ENCODE assay signal across 25 cellular contexts in the genomic region with DNA sequence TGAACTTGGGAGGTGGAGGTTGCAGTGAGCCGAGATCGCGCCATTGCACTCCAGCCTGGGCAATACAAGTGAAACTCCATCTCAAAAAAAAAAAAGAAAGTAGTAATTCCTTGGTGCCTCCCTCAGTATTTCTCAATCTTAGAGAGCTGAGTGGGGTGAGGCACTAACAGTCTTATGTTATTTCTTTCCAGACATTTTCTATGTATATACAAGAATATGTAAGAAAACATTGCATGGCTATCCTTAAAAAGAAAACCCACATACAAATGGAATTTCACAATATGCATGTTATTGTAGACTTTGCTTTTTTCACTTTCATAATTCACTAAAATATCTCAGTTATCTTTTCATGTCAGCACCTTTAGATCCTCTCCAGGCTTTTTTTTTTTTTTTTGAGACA.
"Had no signal": no experiment of that assay in that cellular context is flagged by ENCODE, and none has a peak within 500 bp of the region (broad histone marks: within the 10 kb centered on the region; RNA-seq: fewer than 3 reads in every experiment).

No MANE protein-coding gene starts in this region.

- H3K4me2 ChIP-seq: hepatocyte had no signal

- H2AFZ ChIP-seq: hepatocyte had no signal

- ATAC-seq: esophagus mucosa; foreskin keratinocyte; gastroesophageal sphincter; heart left ventricle; left lobe of liver; mucosa of descending colon; psoas muscle; right cardiac atrium; stimulated activated naive B cell treated with anti-CD40 and anti-IgM and Interleukin-4, amounts not matched to agents 10 μg/mL and 1 μg/mL and 100 μg/mL, for 72 hours had no signal

- H3K36me3 ChIP-seq: gastroesophageal sphincter, heart left ventricle, ovary, sigmoid colon, thoracic aorta, tibial nerve, upper lobe of left lung had no signal

- DNase-seq: effector CD8-positive, alpha-beta T cell; endodermal cell; foreskin keratinocyte; heart left ventricle; kidney; mesenchymal stem cell; mucosa of descending colon; naive B cell; nephron progenitor cell; nucleus accumbens; ovary; posterior cingulate gyrus; psoas muscle; right cardiac atrium; sigmoid colon; stimulated activated naive B cell treated with anti-CD40 and anti-IgM and Interleukin-4, amounts not matched to agents 10 μg/mL and 1 μg/mL and 100 μg/mL, for 72 hours; upper lobe of left lung had no signal

- H3K4me3 ChIP-seq: gastroesophageal sphincter, heart left ventricle, hepatocyte, lung, mucosa of descending colon, ovary, psoas muscle, sigmoid colon, thoracic aorta, tibial nerve, upper lobe of left lung had no signal

- H3K4me1 ChIP-seq: foreskin keratinocyte, gastroesophageal sphincter, psoas muscle, sigmoid colon, tibial nerve, upper lobe of left lung had no signal

- H3K79me2 ChIP-seq: hepatocyte had no signal

- H3K27me3 ChIP-seq: hepatocyte, ovary, upper lobe of left lung had no signal

- H3K27ac ChIP-seq: epithelial cell of prostate, foreskin keratinocyte, gastroesophageal sphincter, heart left ventricle, hepatocyte, ovary, psoas muscle, sigmoid colon, thoracic aorta, tibial nerve, upper lobe of left lung had no signal

- H3K9me3 ChIP-seq: gastroesophageal sphincter, heart left ventricle, mucosa of descending colon, ovary, psoas muscle, sigmoid colon, thoracic aorta, tibial nerve, upper lobe of left lung had no signal
